In the genomic region with DNA sequence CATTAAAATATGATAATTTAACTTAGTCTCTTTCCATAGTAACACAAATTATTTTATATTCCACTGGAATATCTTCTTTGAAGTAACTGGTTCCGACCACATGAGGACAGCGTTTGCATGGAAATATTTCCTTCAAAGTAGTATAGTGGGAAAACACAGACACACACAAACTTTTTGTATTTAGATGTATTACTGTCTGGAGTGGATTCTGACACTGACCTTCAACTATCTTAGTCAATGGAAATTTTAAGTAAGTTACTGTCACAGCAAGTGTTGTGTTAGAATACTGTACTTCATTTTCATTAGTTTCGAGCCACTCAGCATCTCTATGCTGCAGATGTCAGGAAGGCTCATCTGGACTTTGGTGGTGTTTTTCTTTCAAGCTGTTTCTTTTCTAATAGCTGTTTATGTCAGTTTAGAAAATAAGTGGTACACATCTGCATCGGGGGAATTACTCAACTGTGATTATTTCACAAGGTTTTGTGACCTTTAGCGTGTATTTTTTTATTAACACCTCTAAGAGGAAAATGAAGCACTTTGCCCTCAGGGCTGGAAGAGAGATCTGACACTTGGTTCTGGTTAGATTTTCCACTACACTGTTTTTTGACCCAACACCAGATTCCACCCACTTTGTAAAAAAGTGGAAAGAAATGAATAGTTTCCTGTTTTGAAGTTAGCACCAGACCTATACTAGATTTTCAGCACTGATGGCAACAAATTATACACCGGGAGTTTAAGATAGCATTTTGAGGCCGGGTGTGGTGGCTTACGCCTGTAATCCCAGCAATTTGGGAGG, we compare ENCODE assay signal across 9 cellular contexts. TPM values are rescaled to one million over a fixed set of nuclear protein-coding genes. Genes with fewer than 3 reads are reported as not detected.
DNase-seq lines count a peak whose midpoint lies in the region; ATAC-seq and TF ChIP-seq lines count a peak whose summit lies in the region.
"Had no signal": no experiment of that assay in that cellular context is flagged by ENCODE, and none has a peak within 500 bp of the region (broad histone marks: within the 10 kb centered on the region; RNA-seq: fewer than 3 reads in every experiment).

No MANE protein-coding gene starts in this region.

- H3K27me3 Mint-ChIP-seq in activated CD4-positive, alpha-beta memory T cell treated with anti-CD3 and anti-CD28 coated beads, Interleukin-2, amount 10 ng/mL, durations not matched to agents 7 days and 5 days: peaks cover 21% of the 10 kb centered on the region

- H3K9me3 Mint-ChIP-seq in activated CD4-positive, alpha-beta memory T cell treated with anti-CD3 and anti-CD28 coated beads, Interleukin-2, amount 10 ng/mL, durations not matched to agents 7 days and 5 days: no peaks in the 10 kb centered on the region

- DNase-seq in AG08395 (ENCODE audit: low spot score): peak; percentile 47
- DNase-seq in HCT116 (ENCODE audit: low read depth, low spot score): no peak
- DNase-seq in amniotic epithelial cell (ENCODE audit: low read depth): peak; percentile 32
- DNase-seq in left kidney (ENCODE audit: low read depth, low spot score): peak; percentile 65
- DNase-seq in activated CD4-positive, CD25-positive, alpha-beta regulatory T cell (lab: John Stamatoyannopoulos, UW): no peak
- no peak for DNase-seq in activated CD4-positive, alpha-beta memory T cell treated with anti-CD3 and anti-CD28 coated beads, Interleukin-2, amount 10 ng/mL, durations not matched to agents 7 days and 5 days
- no peak for DNase-seq in ecto neural progenitor cell (ENCODE audit: low spot score)
- no peak for DNase-seq in NCI-H187 treated with DMSO at 0.1 percent for 48 hours (lab: John Stamatoyannopoulos, UW)

- H3K4me3 Mint-ChIP-seq in activated CD4-positive, alpha-beta memory T cell treated with anti-CD3 and anti-CD28 coated beads, Interleukin-2, amount 10 ng/mL, durations not matched to agents 7 days and 5 days: no peak overlapping the region

- no peak overlapping the region for H3K27ac ChIP-seq in HCT116 (ENCODE audit: low read depth, low read length)
- H3K27ac ChIP-seq: SJSA1 had no signal

- peak; percentile 39 to 71 (median 66); a peak in 5 of 6 replicates for TF ChIP-seq CTCF in HCT116 (IDR thresholded peaks at IDR 0.05 in 2 of 3, conservative IDR thresholded peaks at IDR 0.05 in 1 of 3; ENCODE audit: borderline replicate concordance in 1 of 3, insufficient read depth in 1 of 3, low read depth in 2 of 3, low read length in 2 of 3)

- H4K20me1 ChIP-seq in HCT116 (ENCODE audit: insufficient read depth): no peaks in the 10 kb centered on the region

- no peak for TF ChIP-seq POLR2A in HCT116 (IDR thresholded peaks at IDR 0.05; ENCODE audit: borderline replicate concordance, extremely low read depth, insufficient read depth, insufficient read length)

- H3K4me1 Mint-ChIP-seq in activated CD4-positive, alpha-beta memory T cell treated with anti-CD3 and anti-CD28 coated beads, Interleukin-2, amount 10 ng/mL, durations not matched to agents 7 days and 5 days: no peaks in the 10 kb centered on the region

- RAD21 ChIA-PET in HCT116 (lab: Charles Lee; ENCODE audit: low non-redundant PET in 1 of 2, low total read pairs in 2 of 2, uncharacterized antibody in 2 of 2, unreplicated experiment in 2 of 2): no interaction called here

- no peak overlapping the region for H3K4me3 ChIP-seq in HCT116 (replicated peaks in 1 of 2; ENCODE audit: low read depth in 1 of 2, low read length in 2 of 2)
- H3K4me3 ChIP-seq: SJSA1 had no signal

- no peaks in the 10 kb centered on the region for H3K9me3 ChIP-seq in HCT116 (ENCODE audit: control insufficient read depth in 1 of 2, insufficient read depth in 1 of 2, low read depth in 1 of 2, low read length in 2 of 2)
- H3K9me3 ChIP-seq: SJSA1 had no signal

- peak; percentile 52 for ATAC-seq in HCT116

- H3K79me2 ChIP-seq in HCT116 (ENCODE audit: insufficient read depth, low read length): no peaks in the 10 kb centered on the region

- BruUV-seq in HCT116 (replicated peaks; lab: Mats Ljungman, UMichigan): no TSS peak

- intact Hi-C loops in HCT116 (cut with micrococcal nuclease): loop anchor here (1.0 to 10.0 kb wide), 3 partner anchors 190 to 548 kb away; no protein-coding TSS in a partner anchor

- H3K27me3 ChIP-seq in HCT116 (ENCODE audit: insufficient read depth, low read length): no peaks in the 10 kb centered on the region
- H3K27me3 ChIP-seq: SJSA1 had no signal

- TF ChIP-seq RAD21 in HCT116 (IDR thresholded peaks at IDR 0.05; ENCODE audit: low read depth): peak; percentile 85

- H3K36me3 ChIP-seq in HCT116 (ENCODE audit: control insufficient read depth in 1 of 2, insufficient read depth in 2 of 2, low read length in 2 of 2): no peaks in the 10 kb centered on the region
- H3K36me3 ChIP-seq: SJSA1 had no signal

- H3K4me1 ChIP-seq in HCT116 (ENCODE audit: control insufficient read depth in 1 of 2, insufficient read depth in 2 of 2, low read length in 2 of 2): no peaks in the 10 kb centered on the region
- H3K4me1 ChIP-seq: SJSA1 had no signal

- no peak overlapping the region for H2AFZ ChIP-seq in HCT116 (ENCODE audit: low read depth, low read length, poor library complexity, severe bottlenecking)

- no peak overlapping the region for H3K27ac Mint-ChIP-seq in activated CD4-positive, alpha-beta memory T cell treated with anti-CD3 and anti-CD28 coated beads, Interleukin-2, amount 10 ng/mL, durations not matched to agents 7 days and 5 days

- CTCF ChIA-PET in HCT116 (lab: Charles Lee): interaction anchor here (0.9 to 1.2 kb wide), 2 partner anchors 191 to 337 kb away, joined by 3 read pairs; no protein-coding TSS in a partner anchor
- CTCF ChIA-PET in activated CD4-positive, alpha-beta memory T cell treated with anti-CD3 and anti-CD28 coated beads, Interleukin-2, amount 10 ng/mL, durations not matched to agents 7 days and 5 days (lab: Charles Lee): no interaction called here

- POLR2A ChIA-PET in HCT116 (lab: Charles Lee): no interaction called here
- POLR2A ChIA-PET in activated CD4-positive, alpha-beta memory T cell treated with anti-CD3 and anti-CD28 coated beads, Interleukin-2, amount 10 ng/mL, durations not matched to agents 7 days and 5 days (lab: Charles Lee): no interaction called here

- no peaks in the 10 kb centered on the region for H3K9me2 ChIP-seq in HCT116 (ENCODE audit: insufficient read depth)

- H3K36me3 Mint-ChIP-seq in activated CD4-positive, alpha-beta memory T cell treated with anti-CD3 and anti-CD28 coated beads, Interleukin-2, amount 10 ng/mL, durations not matched to agents 7 days and 5 days (ENCODE audit: low read depth): no peaks in the 10 kb centered on the region

- no peak overlapping the region for H3K4me2 ChIP-seq in HCT116 (ENCODE audit: low read length)

- H3K9ac ChIP-seq in HCT116 (ENCODE audit: low read length): no peak overlapping the region

TF ChIP-seq in HCT116, 20 proteins besides CTCF, POLR2A, EP300 and RAD21 (continues in another document):
- no peak for TF ChIP-seq EGR1 (IDR thresholded peaks at IDR 0.05; ENCODE audit: low read depth)
- TF ChIP-seq ZBTB33 (IDR thresholded peaks at IDR 0.05; ENCODE audit: extremely low read depth, insufficient replicate concordance, low read length): no peak
- TF ChIP-seq SRF (IDR thresholded peaks at IDR 0.05; ENCODE audit: low read depth): no peak
- TF ChIP-seq TCF7L2 (IDR thresholded peaks at IDR 0.05; ENCODE audit: borderline replicate concordance, extremely low read depth, insufficient read depth, insufficient read length): no peak
- TF ChIP-seq POLR2AphosphoS5 (IDR thresholded peaks at IDR 0.05; ENCODE audit: low read depth, low read length): no peak
- TF ChIP-seq JUND (IDR thresholded peaks at IDR 0.05): no peak
- TF ChIP-seq REST (IDR thresholded peaks at IDR 0.05; ENCODE audit: low read depth): no peak
- TF ChIP-seq YY1 (IDR thresholded peaks at IDR 0.05; ENCODE audit: extremely low read depth, insufficient replicate concordance, low read depth, low read length): no peak

RNA-seq across cellular contexts. Expression of gene THOC1, which starts 18.9 kb away (rescaled TPM):
- total RNA-seq in HCT116 (2021; ENCODE audit: unreplicated experiment): 26.0 TPM
- 10.9 and 11.9 TPM in 2 replicates for polyA plus RNA-seq in HCT116 (2012)
- total RNA-seq in activated CD4-positive, alpha-beta memory T cell treated with anti-CD3 and anti-CD28 coated beads, Interleukin-2, amount 10 ng/mL, durations not matched to agents 7 days and 5 days: 10 to 100 TPM; 42.2 to 43.1 TPM

Comparison
In these comparisons a context has a peak if more than half of its experiments do, and no peak if none do; other contexts are left out.
1. DNase-seq: peak in AG08395 (single experiment), amniotic epithelial cell (single experiment) and left kidney (single experiment); none in HCT116 (single experiment), activated CD4-positive, CD25-positive, alpha-beta regulatory T cell (0 of 4), activated CD4-positive, alpha-beta memory T cell treated with anti-CD3 and anti-CD28 coated beads, Interleukin-2, amount 10 ng/mL, durations not matched to agents 7 days and 5 days (single experiment), ecto neural progenitor cell (single experiment) and NCI-H187 treated with DMSO at 0.1 percent for 48 hours (single experiment).